ENCODE assay signal across 1 cellular context in genomic region chr14:102139248-102140026, GRCh38.
TF ChIP-seq lines count a peak whose summit lies in the region.

WDR20 (plus strand) TSS chr14:102139897; CDS start chr14:102139924, 27 bp downstream.

TF ChIP-seq in HEK293, 187 proteins besides CTCF, POLR2A, EP300 and RAD21 (continued from another document and continues in another):
- TF ChIP-seq ZNF610 (tag by site-specific recombination; IDR thresholded peaks at IDR 0.05; ENCODE audit: borderline replicate concordance) (peak; percentile 43; the same call in 1 of the 2 replicates), KLF16 (tag by site-specific recombination; IDR thresholded peaks at IDR 0.05) (peak; percentile 94), ZBTB11 (tag by site-specific recombination; conservative IDR thresholded peaks at IDR 0.05; ENCODE audit: low read depth) (0 out of 2 replicates have a peak, but pooled peaks have one; percentile 1), KLF17 (tag by site-specific recombination; IDR thresholded peaks at IDR 0.05) (peak; percentile 94), ZNF23 (tag by site-specific recombination; IDR thresholded peaks at IDR 0.05; ENCODE audit: borderline replicate concordance) (no peak), ZNF366 (tag by site-specific recombination; conservative IDR thresholded peaks at IDR 0.05) (0 out of 2 replicates have a peak, but pooled peaks have one; percentile 33), ZNF76 (tag by site-specific recombination; IDR thresholded peaks at IDR 0.05; ENCODE audit: borderline replicate concordance, low read depth) (peak; percentile 72), ZBTB48 (tag by site-specific recombination; IDR thresholded peaks at IDR 0.05) (peak; percentile 83), ZIC2 (tag by site-specific recombination; IDR thresholded peaks at IDR 0.05) (peak; percentile 75), YY1 (tag by site-specific recombination; IDR thresholded peaks at IDR 0.05) (peak; percentile 75), SP7 (tag by site-specific recombination; IDR thresholded peaks at IDR 0.05) (peak; percentile 77), PRDM4 (tag by site-specific recombination; IDR thresholded peaks at IDR 0.05) (peak; percentile 61), ZNF2 (tag by site-specific recombination; IDR thresholded peaks at IDR 0.05) (peak; percentile 78), PRDM10 (tag by site-specific recombination; IDR thresholded peaks at IDR 0.05) (peak; percentile 98), PRDM2 (tag by site-specific recombination; IDR thresholded peaks at IDR 0.05; ENCODE audit: borderline replicate concordance) (no peak), ZNF580 (tag by site-specific recombination; IDR thresholded peaks at IDR 0.05) (peak; percentile 62; the same call in 1 of the 2 replicates), KLF1 (tag by site-specific recombination; IDR thresholded peaks at IDR 0.05) (peak; percentile 92), ZNF449 (tag by site-specific recombination; IDR thresholded peaks at IDR 0.05) (0 out of 2 replicates have a peak, but pooled peaks have one; percentile 14), BCL11A (tag by site-specific recombination; IDR thresholded peaks at IDR 0.05; ENCODE audit: low read depth) (peak; percentile 52; the same call in 1 of the 2 replicates), ZNF645 (tag by site-specific recombination; IDR thresholded peaks at IDR 0.05) (no peak), SP2 (tag by site-specific recombination; IDR thresholded peaks at IDR 0.05) (peak; percentile 96), IKZF3 (tag by site-specific recombination; IDR thresholded peaks at IDR 0.05) (peak; percentile 29; the same call in 1 of the 2 replicates), OVOL3 (tag by site-specific recombination; IDR thresholded peaks at IDR 0.05) (no peak), ZNF140 (tag by site-specific recombination; IDR thresholded peaks at IDR 0.05) (no peak), ZSCAN16 (tag by site-specific recombination; IDR thresholded peaks at IDR 0.05) (no peak), ZNF704 (tag by site-specific recombination; IDR thresholded peaks at IDR 0.05) (0 out of 2 replicates have a peak, but pooled peaks have one; percentile 62), KLF7 (tag by site-specific recombination; IDR thresholded peaks at IDR 0.05; ENCODE audit: borderline replicate concordance) (peak; percentile 97), GFI1B (tag by site-specific recombination; IDR thresholded peaks at IDR 0.05) (no peak), ZNF341 (tag by site-specific recombination; IDR thresholded peaks at IDR 0.05; ENCODE audit: low read depth) (peak; percentile 62), AEBP2 (tag by site-specific recombination; IDR thresholded peaks at IDR 0.05; ENCODE audit: borderline replicate concordance) (no peak), ZNF777 (tag by site-specific recombination; IDR thresholded peaks at IDR 0.05; ENCODE audit: borderline replicate concordance) (peak; percentile 96), GLIS2 (tag by site-specific recombination; IDR thresholded peaks at IDR 0.05) (peak; percentile 100)
